ENCODE assay signal across 1 cellular context in the genomic region with DNA sequence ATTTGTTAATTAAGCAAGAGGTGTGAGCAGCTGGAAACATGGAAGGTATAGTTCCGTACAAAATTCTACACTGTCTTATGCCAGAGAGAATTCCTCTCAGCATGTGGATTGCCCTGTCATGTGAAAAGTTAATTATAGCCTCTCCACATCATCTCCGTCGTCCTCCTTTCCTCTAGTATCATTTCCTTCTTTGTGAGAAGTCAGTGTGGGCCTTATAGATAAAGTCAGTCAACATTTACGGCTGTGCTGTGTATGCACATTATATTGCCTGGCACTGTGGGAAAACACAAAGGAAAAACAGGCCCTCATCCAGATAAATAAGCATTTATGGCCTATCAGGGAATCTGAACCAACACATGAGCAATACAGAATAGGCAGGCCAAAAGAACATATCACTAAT.
TF ChIP-seq lines count a peak whose summit lies in the region.

No MANE protein-coding gene starts in this region.

TF ChIP-seq in SK-N-SH treated with all-trans-retinoic acid at 6 μM for 48 hours, 23 proteins besides CTCF, POLR2A, EP300 and RAD21 (continued from another document):
- TF ChIP-seq, protein P1, sequence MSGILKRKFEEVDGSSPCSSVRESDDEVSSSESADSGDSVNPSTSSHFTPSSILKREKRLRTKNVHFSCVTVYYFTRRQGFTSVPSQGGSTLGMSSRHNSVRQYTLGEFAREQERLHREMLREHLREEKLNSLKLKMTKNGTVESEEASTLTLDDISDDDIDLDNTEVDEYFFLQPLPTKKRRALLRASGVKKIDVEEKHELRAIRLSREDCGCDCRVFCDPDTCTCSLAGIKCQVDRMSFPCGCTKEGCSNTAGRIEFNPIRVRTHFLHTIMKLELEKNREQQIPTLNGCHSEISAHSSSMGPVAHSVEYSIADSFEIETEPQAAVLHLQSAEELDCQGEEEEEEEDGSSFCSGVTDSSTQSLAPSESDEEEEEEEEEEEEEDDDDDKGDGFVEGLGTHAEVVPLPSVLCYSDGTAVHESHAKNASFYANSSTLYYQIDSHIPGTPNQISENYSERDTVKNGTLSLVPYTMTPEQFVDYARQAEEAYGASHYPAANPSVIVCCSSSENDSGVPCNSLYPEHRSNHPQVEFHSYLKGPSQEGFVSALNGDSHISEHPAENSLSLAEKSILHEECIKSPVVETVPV (CRISPR knock-in tag; IDR thresholded peaks at IDR 0.05), result no peak
- TF ChIP-seq ZFP3 (CRISPR knock-in tag; IDR thresholded peaks at IDR 0.05) (no peak), ZFP30 (CRISPR knock-in tag; IDR thresholded peaks at IDR 0.05) (no peak), ZNF565 (CRISPR knock-in tag; conservative IDR thresholded peaks at IDR 0.05; ENCODE audit: low read depth) (no peak), TOX (CRISPR knock-in tag; IDR thresholded peaks at IDR 0.05; ENCODE audit: borderline replicate concordance) (no peak), ISL1 (CRISPR knock-in tag; IDR thresholded peaks at IDR 0.05) (no peak), CSDC2 (CRISPR knock-in tag; IDR thresholded peaks at IDR 0.05) (no peak)
